Comparison of ENCODE assay signal across 11 cellular contexts in genomic region chr17:74971842-74972106, GRCh38. TPM values are rescaled to one million over a fixed set of nuclear protein-coding genes. Genes with fewer than 3 reads are reported as not detected.
DNase-seq lines count a peak whose midpoint lies in the region; ATAC-seq and TF ChIP-seq lines count a peak whose summit lies in the region.
"Had no signal": no experiment of that assay in that cellular context is flagged by ENCODE, and none has a peak within 500 bp of the region (broad histone marks: within the 10 kb centered on the region; RNA-seq: fewer than 3 reads in every experiment).

No MANE protein-coding gene starts in this region.

- peaks cover 9% of the 10 kb centered on the region for H3K27me3 ChIP-seq in BJ (ENCODE audit: control insufficient read depth, insufficient read depth, low read length)
- 0 out of 2 replicates have a peak, but pooled peaks cover 3% of the 10 kb centered on the region for H3K27me3 ChIP-seq in PC-9 (ENCODE audit: insufficient read depth, low read depth)
- H3K27me3 ChIP-seq in esophagus (ENCODE audit: control insufficient read depth in 1 of 2, insufficient read depth in 2 of 2, low read length in 2 of 2), result no peaks in the 10 kb centered on the region
- H3K27me3 ChIP-seq in Karpas-422 (ENCODE audit: low read length), result no peaks in the 10 kb centered on the region

- DNase-seq in BJ (ENCODE audit: low read depth) (no peak), PC-9 (no peak), omental fat pad (ENCODE audit: low spot score) (no peak), NOMO-1 treated with dmso at 0.1 percent for 144 hours (lab: John Stamatoyannopoulos, UW; ENCODE audit: unreplicated experiment) (no peak), Karpas-422 (no peak), NCI-H128 (lab: John Stamatoyannopoulos, UW; ENCODE audit: unreplicated experiment) (no peak)
- DNase-seq: brain microvascular endothelial cell, GDM1 had no signal

- H2AFZ ChIP-seq in PC-9 (peak overlapping the region; percentile 90; the same call in 1 of the 2 replicates), Karpas-422 (ENCODE audit: low read length) (no peak overlapping the region)

- no peaks in the 10 kb centered on the region for H3K9me2 ChIP-seq in PC-9 (ENCODE audit: insufficient read depth)
- no peaks in the 10 kb centered on the region for H3K9me2 ChIP-seq in Karpas-422 (replicated peaks; ENCODE audit: insufficient read depth, low read length)

- no peaks in the 10 kb centered on the region for H3K36me3 ChIP-seq in BJ (ENCODE audit: control insufficient read depth, insufficient read depth, low read length)
- no peaks in the 10 kb centered on the region for H3K36me3 ChIP-seq in PC-9 (ENCODE audit: low read depth)
- no peaks in the 10 kb centered on the region for H3K36me3 ChIP-seq in esophagus (ENCODE audit: control insufficient read depth in 2 of 2, insufficient read depth in 2 of 2, low read length in 1 of 2)
- no peaks in the 10 kb centered on the region for H3K36me3 ChIP-seq in Karpas-422 (ENCODE audit: insufficient read depth, low read length)
- H3K36me3 ChIP-seq: brain microvascular endothelial cell had no signal

- H3K4me2 ChIP-seq in PC-9, result peak overlapping the region; percentile 85
- H3K4me2 ChIP-seq in Karpas-422 (ENCODE audit: low read depth, low read length, poor library complexity, severe bottlenecking), result no peak overlapping the region

- peak overlapping the region; percentile 55 for H3K4me3 ChIP-seq in BJ (ENCODE audit: low read depth, low read length)
- peak overlapping the region; percentile 96 for H3K4me3 ChIP-seq in PC-9
- peak overlapping the region; percentile 54 to 55 for H3K4me3 ChIP-seq in esophagus (ENCODE audit: low read depth in 1 of 2, low read length in 2 of 2)
- H3K4me3 ChIP-seq in Karpas-422 (ENCODE audit: low read length), result no peak overlapping the region

- no peak for TF ChIP-seq CTCF in BJ (IDR thresholded peaks at IDR 0.05; ENCODE audit: insufficient read depth, low read depth, low read length)
- TF ChIP-seq CTCF in PC-9 (conservative IDR thresholded peaks at IDR 0.05), result no peak
- TF ChIP-seq CTCF in omental fat pad (IDR thresholded peaks at IDR 0.05), result no peak

- H3K27ac ChIP-seq in PC-9 (no peak overlapping the region), esophagus (ENCODE audit: low read depth in 2 of 2, low read length in 1 of 2) (peak overlapping the region in 1 of 2 donors; percentile 21), Karpas-422 (ENCODE audit: low read length) (no peak overlapping the region)
- H3K27ac ChIP-seq: brain microvascular endothelial cell had no signal

- CTCF ChIA-PET in BJ (lab: Yijun Ruan, JAX), result interaction anchor here (0.7 to 3.7 kb wide), 8 partner anchors 10 to 142 kb away, joined by 3 to 26 read pairs (median 5); no protein-coding TSS in a partner anchor
- CTCF ChIA-PET in PC-9 (lab: Charles Lee), result interaction anchor here (0.8 to 1.1 kb wide), 2 partner anchors 11 to 17 kb away, joined by 3 to 7 read pairs; no protein-coding TSS in a partner anchor

- intact Hi-C loops in PC-9 (cut with micrococcal nuclease; ENCODE audit: unreplicated experiment), result no loop called here

- POLR2A ChIA-PET in BJ (lab: Charles Lee) (no interaction called here), PC-9 (lab: Charles Lee; ENCODE audit: unreplicated experiment) (no interaction called here)

- H3K9me3 ChIP-seq in PC-9 (ENCODE audit: insufficient read depth, low read depth) (no peaks in the 10 kb centered on the region), esophagus (ENCODE audit: control insufficient read depth in 2 of 2, insufficient read depth in 1 of 2, low read depth in 1 of 2, low read length in 1 of 2) (no peaks in the 10 kb centered on the region), Karpas-422 (ENCODE audit: low read length) (no peaks in the 10 kb centered on the region)

- H3K79me2 ChIP-seq in PC-9 (ENCODE audit: low read depth) (peaks cover 34% of the 10 kb centered on the region), Karpas-422 (ENCODE audit: low read length) (no peaks in the 10 kb centered on the region)

- no peaks in the 10 kb centered on the region for H4K20me1 ChIP-seq in PC-9 (ENCODE audit: insufficient read depth)
- H4K20me1 ChIP-seq in Karpas-422 (ENCODE audit: insufficient read depth, low read depth, low read length), result no peaks in the 10 kb centered on the region

- H3K9ac ChIP-seq in Karpas-422 (ENCODE audit: low read length), result no peak overlapping the region

- ATAC-seq in omental fat pad (ENCODE audit: low FRiP score) (peak; percentile 12), HG02642 (IDR thresholded peaks at IDR 0.05; ENCODE audit: poor library complexity, unreplicated experiment) (no peak)

- WGBS in esophagus, 2 donors, result 14 to 20% methylated on average over 9 of the region's 9 CpGs

- peaks cover 9% of the 10 kb centered on the region; the same call in 1 of the 2 replicates for H3F3A ChIP-seq in PC-9 (ENCODE audit: insufficient read depth, low read depth)

- BruUV-seq in PC-9 (replicated peaks; lab: Mats Ljungman, UMichigan), result no TSS peak

- H3K4me1 ChIP-seq in PC-9 (replicated peaks; ENCODE audit: insufficient read depth), result peaks cover 43% of the 10 kb centered on the region
- peaks cover 4 to 17% of the 10 kb centered on the region in 2 donors for H3K4me1 ChIP-seq in esophagus (ENCODE audit: control insufficient read depth in 2 of 2, insufficient read depth in 2 of 2, low read length in 1 of 2)
- peaks cover 9% of the 10 kb centered on the region for H3K4me1 ChIP-seq in Karpas-422 (ENCODE audit: low read length)

RNA-seq across cellular contexts. Expression of gene HID1, which starts 0.8 kb away (rescaled TPM):
- 1.7 and 1.8 TPM in 2 replicates for polyA plus RNA-seq in BJ (2011; rRNA removed)
- polyA minus RNA-seq in BJ (2011; rRNA and poly(A)+ RNA removed), result 2.2 and 2.9 TPM in 2 replicates
- 32.1 and 49.7 TPM in 2 replicates for total RNA-seq in PC-9 (2021)
- polyA plus RNA-seq in esophagus, result 1 to 10 TPM; 2.7 to 6.6 TPM
- total RNA-seq in omental fat pad, result 10 to 100 TPM in 1 of 4 donors, 1 to 10 TPM in 3; 4.0 to 24.1 (median 6.1) TPM
- total RNA-seq in Karpas-422 (2014; rRNA removed; shearing (Covaris generic); ENCODE audit: low replicate concordance), result 0.65 TPM in 1 of 2 replicates, not detected in the other

RNA-seq across cellular contexts. Expression of gene CDR2L, which starts 15.7 kb away (rescaled TPM):
- 12.5 and 19.6 TPM in 2 replicates for polyA plus RNA-seq in BJ (2011; rRNA removed)
- 10.6 and 13.5 TPM in 2 replicates for polyA minus RNA-seq in BJ (2011; rRNA and poly(A)+ RNA removed)
- total RNA-seq in PC-9 (2021), result 15.1 and 22.8 TPM in 2 replicates
- polyA plus RNA-seq in esophagus, result 1 to 10 TPM; 3.6 to 4.3 TPM
- total RNA-seq in omental fat pad, result 10 to 100 TPM in 2 of 4 donors, 1 to 10 TPM in 2; 8.5 to 23.2 (median 10.1) TPM
- not detected in 2 replicates for total RNA-seq in Karpas-422 (2014; rRNA removed; shearing (Covaris generic); ENCODE audit: low replicate concordance)

RNA-seq across cellular contexts. Expression of gene OTOP3, which starts 36.1 kb away (rescaled TPM):
- polyA plus RNA-seq in BJ (2011; rRNA removed) (not detected in 2 replicates), esophagus (10 to 100 TPM; 11.2 to 16.1 TPM)
- polyA minus RNA-seq in BJ (2011; rRNA and poly(A)+ RNA removed), result not detected in 2 replicates
- total RNA-seq in PC-9 (2021) (not detected in 2 replicates), omental fat pad (not detected)
- not detected in 2 replicates for total RNA-seq in Karpas-422 (2014; rRNA removed; shearing (Covaris generic); ENCODE audit: low replicate concordance)
- total RNA-seq: RPMI7951 had no signal

RNA-seq across cellular contexts. Expression of gene MRPL58, which starts 40.7 kb away (rescaled TPM):
- polyA plus RNA-seq in BJ (2011; rRNA removed) (44.2 and 50.8 TPM in 2 replicates), esophagus (10 to 100 TPM; 31.8 to 42.4 TPM)
- polyA minus RNA-seq in BJ (2011; rRNA and poly(A)+ RNA removed), result 10.0 and 14.7 TPM in 2 replicates
- total RNA-seq in PC-9 (2021) (42.8 and 48.4 TPM in 2 replicates), omental fat pad (10 to 100 TPM; 28.0 to 48.5 (median 42.6) TPM)
- total RNA-seq in Karpas-422 (2014; rRNA removed; shearing (Covaris generic); ENCODE audit: low replicate concordance), result 33.8 and 34.6 TPM in 2 replicates

RNA-seq across cellular contexts. Expression of gene OTOP2, which starts 47.7 kb away (rescaled TPM):
- polyA plus RNA-seq in BJ (2011; rRNA removed) (not detected in 2 replicates), esophagus (under 1 TPM; 0.61 to 0.77 TPM)
- not detected in 2 replicates for polyA minus RNA-seq in BJ (2011; rRNA and poly(A)+ RNA removed)
- total RNA-seq in PC-9 (2021) (not detected in 2 replicates), omental fat pad (not detected)
- not detected in 2 replicates for total RNA-seq in Karpas-422 (2014; rRNA removed; shearing (Covaris generic); ENCODE audit: low replicate concordance)
- total RNA-seq: RPMI7951 had no signal
